Comparison of ENCODE assay signal across 1 cellular context in the genomic region with DNA sequence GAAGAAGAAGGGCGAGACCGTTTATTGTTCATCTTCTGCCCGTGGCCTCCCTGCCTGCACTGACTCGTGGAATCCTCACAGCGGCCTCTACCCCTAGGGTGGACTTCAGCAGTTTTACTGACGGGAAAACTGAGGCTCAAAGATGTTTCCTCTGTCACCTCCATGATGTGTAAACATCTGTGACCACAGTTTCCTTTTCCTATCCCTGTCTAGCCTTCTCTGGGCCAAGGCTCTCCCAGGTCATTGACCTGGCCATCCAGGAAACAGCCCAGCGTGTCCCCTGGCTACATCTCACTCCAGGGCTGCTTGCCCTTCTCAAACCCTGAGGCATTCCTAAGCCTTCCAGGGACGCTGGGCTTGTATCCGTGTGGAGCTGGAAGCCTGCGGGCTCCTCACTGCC.
TF ChIP-seq lines count a peak whose summit lies in the region.

No MANE protein-coding gene starts in this region.

TF ChIP-seq in IMR-90, 13 proteins besides CTCF, POLR2A, EP300 and RAD21 (continued from another document):
- TF ChIP-seq, protein P1, sequence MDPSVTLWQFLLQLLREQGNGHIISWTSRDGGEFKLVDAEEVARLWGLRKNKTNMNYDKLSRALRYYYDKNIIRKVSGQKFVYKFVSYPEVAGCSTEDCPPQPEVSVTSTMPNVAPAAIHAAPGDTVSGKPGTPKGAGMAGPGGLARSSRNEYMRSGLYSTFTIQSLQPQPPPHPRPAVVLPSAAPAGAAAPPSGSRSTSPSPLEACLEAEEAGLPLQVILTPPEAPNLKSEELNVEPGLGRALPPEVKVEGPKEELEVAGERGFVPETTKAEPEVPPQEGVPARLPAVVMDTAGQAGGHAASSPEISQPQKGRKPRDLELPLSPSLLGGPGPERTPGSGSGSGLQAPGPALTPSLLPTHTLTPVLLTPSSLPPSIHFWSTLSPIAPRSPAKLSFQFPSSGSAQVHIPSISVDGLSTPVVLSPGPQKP (IDR thresholded peaks at IDR 0.05; ENCODE audit: borderline replicate concordance, low read depth, low read length), result no peak
- TF ChIP-seq MAFK (IDR thresholded peaks at IDR 0.05; ENCODE audit: low read depth, low read length) (no peak), CHD1 (IDR thresholded peaks at IDR 0.05; ENCODE audit: low read depth, low read length) (no peak), BHLHE40 (IDR thresholded peaks at IDR 0.05; ENCODE audit: low read depth, low read length) (no peak), SMC3 (IDR thresholded peaks at IDR 0.05; ENCODE audit: low read depth, low read length) (no peak), RCOR1 (IDR thresholded peaks at IDR 0.05; ENCODE audit: insufficient replicate concordance, low read length) (no peak)
